In genomic region chr16:67301080-67301757, GRCh38 we compare ENCODE assay signal across 16 cellular contexts. TPM values are rescaled to one million over a fixed set of nuclear protein-coding genes. Genes with fewer than 3 reads are reported as not detected.
DNase-seq lines count a peak whose midpoint lies in the region; ATAC-seq and TF ChIP-seq lines count a peak whose summit lies in the region.
"Had no signal": no experiment of that assay in that cellular context is flagged by ENCODE, and none has a peak within 500 bp of the region (broad histone marks: within the 10 kb centered on the region; RNA-seq: fewer than 3 reads in every experiment).

No MANE protein-coding gene starts in this region.

- no peaks in the 10 kb centered on the region for H3K9me2 ChIP-seq in MM.1S (replicated peaks; ENCODE audit: insufficient read depth, low read length)

- H3F3A ChIP-seq in MM.1S (ENCODE audit: insufficient read depth, low read length), result no peaks in the 10 kb centered on the region

- peak overlapping the region; percentile 33; the same call in 1 of the 2 replicates for H3K4ac ChIP-seq in IMR-90 (ENCODE audit: low read depth, low read length)

- no peak overlapping the region for H3K56ac ChIP-seq in IMR-90 (ENCODE audit: extremely low read depth, insufficient read depth, low read length)

- BruUV-seq in IMR-90 (replicated peaks; lab: Mats Ljungman, UMichigan), result no TSS peak

- no peaks in the 10 kb centered on the region; the same call in 1 of the 2 replicates for H4K20me1 ChIP-seq in IMR-90 (ENCODE audit: insufficient read depth, low read length)
- H4K20me1 ChIP-seq in MM.1S (ENCODE audit: insufficient read depth, low read length), result no peaks in the 10 kb centered on the region

- intact Hi-C loops in IMR-90 (cut with micrococcal nuclease), result no loop called here
- intact Hi-C loops in mucosa of descending colon (cut with DNase I, micrococcal nuclease), result no loop called here

- dilution Hi-C loops in IMR-90 (cut with HindIII; ENCODE audit: low sequenced_read_pairs, unreplicated experiment), result no loop called here

- no peak overlapping the region; the same call in 1 of the 2 replicates for H4K91ac ChIP-seq in IMR-90 (ENCODE audit: insufficient read depth, low read depth, low read length)

- no peak overlapping the region for H2BK120ac ChIP-seq in IMR-90 (ENCODE audit: low read depth, low read length)

- H2BK20ac ChIP-seq in IMR-90 (ENCODE audit: low read depth, low read length), result no peak overlapping the region

- H3K4me2 ChIP-seq in IMR-90 (ENCODE audit: low read depth, low read length) (no peak overlapping the region), MM.1S (ENCODE audit: low read depth, low read length) (no peak overlapping the region)

- H3K14ac ChIP-seq in IMR-90 (replicated peaks; ENCODE audit: low read depth, low read length), result no peak overlapping the region

- H3K4me3 ChIP-seq in IMR-90 (ENCODE audit: insufficient read depth, low read depth, low read length), result no peak overlapping the region
- H3K4me3 ChIP-seq in mucosa of descending colon, result no peak overlapping the region
- H3K4me3 ChIP-seq in suprapubic skin, result no peak overlapping the region
- H3K4me3 ChIP-seq in MM.1S (ENCODE audit: low read length), result no peak overlapping the region
- H3K4me3 ChIP-seq: HAP-1 had no signal

- no peak overlapping the region for H2AFZ ChIP-seq in IMR-90 (replicated peaks; ENCODE audit: low read length, poor library complexity)
- no peak overlapping the region for H2AFZ ChIP-seq in MM.1S (ENCODE audit: low read length)

- CTCF ChIA-PET in IMR-90 (lab: Yijun Ruan, JAX), result no interaction called here

- H3K9me3 Mint-ChIP-seq in effector memory CD8-positive, alpha-beta T cell, result no peaks in the 10 kb centered on the region
- H3K9me3 Mint-ChIP-seq: brain had no signal

- 93% methylated on average over 4 of the region's 10 CpGs; no CpG with 5 or more reads in 1 of the 2 experiments for WGBS in IMR-90 (ENCODE audit: extremely low coverage in 2 of 2, insufficient read length in 1 of 2), 2 experiments
- 63% methylated on average over 9 of the region's 10 CpGs for WGBS in suprapubic skin

- no peaks in the 10 kb centered on the region for H3K79me2 ChIP-seq in MM.1S (ENCODE audit: low read length)

- H3K9ac ChIP-seq in IMR-90 (ENCODE audit: low read depth, low read length) (no peak overlapping the region), MM.1S (ENCODE audit: low read length) (no peak overlapping the region)

- in situ Hi-C loops in IMR-90 (cut with MboI; ENCODE audit: low sequenced_read_pairs), result no loop called here

- TF ChIP-seq CTCF in IMR-90 (conservative IDR thresholded peaks at IDR 0.05; ENCODE audit: low read depth, low read length), result no peak
- TF ChIP-seq CTCF in mucosa of descending colon (IDR thresholded peaks at IDR 0.05), result no peak
- TF ChIP-seq CTCF in suprapubic skin (IDR thresholded peaks at IDR 0.05), result no peak
- no peak for TF ChIP-seq CTCF in MM.1S (IDR thresholded peaks at IDR 0.05; ENCODE audit: low read length)

- H3K27ac Mint-ChIP-seq in effector memory CD8-positive, alpha-beta T cell, result no peak overlapping the region
- H3K27ac Mint-ChIP-seq: T-helper 17 cell had no signal

- H4K8ac ChIP-seq in IMR-90 (ENCODE audit: low read depth in 2 of 2, low read length in 2 of 2), result no peak overlapping the region

- no peak overlapping the region for H2BK15ac ChIP-seq in IMR-90 (ENCODE audit: low read depth, low read length)

- H3K79me1 ChIP-seq in IMR-90 (ENCODE audit: low read depth in 1 of 2, low read length in 2 of 2), result no peaks in the 10 kb centered on the region

- ATAC-seq in IMR-90 (ENCODE audit: low read depth) (0 out of 2 replicates have a peak, but pooled peaks have one; percentile 19), mucosa of descending colon (peak; percentile 30), SK-N-SH treated with all-trans-retinoic acid at 6 μM for 48 hours (no peak)
- ATAC-seq in effector memory CD8-positive, alpha-beta T cell (replicated peaks), result no peak
- ATAC-seq: T-helper 17 cell had no signal

- peaks cover 14% of the 10 kb centered on the region for H3K4me1 ChIP-seq in IMR-90 (ENCODE audit: control insufficient read depth, insufficient read depth, low read length)
- H3K4me1 ChIP-seq in mucosa of descending colon (ENCODE audit: low read depth), result no peaks in the 10 kb centered on the region
- H3K4me1 ChIP-seq in suprapubic skin, result peaks cover 15% of the 10 kb centered on the region
- H3K4me1 ChIP-seq in MM.1S (ENCODE audit: low read length), result no peaks in the 10 kb centered on the region
- H3K4me1 ChIP-seq: HAP-1 had no signal

- no peak overlapping the region for H3K4me3 Mint-ChIP-seq in effector memory CD8-positive, alpha-beta T cell
- H3K4me3 Mint-ChIP-seq: brain, T-helper 17 cell had no signal

- peaks cover 12% of the 10 kb centered on the region for H3K9me1 ChIP-seq in IMR-90 (ENCODE audit: insufficient read depth, low read length)

- H3K4me1 Mint-ChIP-seq in effector memory CD8-positive, alpha-beta T cell (ENCODE audit: low read depth in 2 of 2), result no peaks in the 10 kb centered on the region
- H3K4me1 Mint-ChIP-seq: brain had no signal

- H3K18ac ChIP-seq in IMR-90 (ENCODE audit: low read depth, low read length), result no peak overlapping the region

- peaks cover 0 to 16% of the 10 kb centered on the region in 2 donors for H3K27me3 Mint-ChIP-seq in effector memory CD8-positive, alpha-beta T cell

- TF ChIP-seq RAD21 in IMR-90 (IDR thresholded peaks at IDR 0.05; ENCODE audit: low read length), result no peak

- H2BK5ac ChIP-seq in IMR-90 (ENCODE audit: low read depth, low read length, poor library complexity, severe bottlenecking), result no peak overlapping the region

- DNase-seq in IMR-90 (no peak), fibroblast of peridontal ligament (ENCODE audit: extremely low read depth) (peak; percentile 45), mucosa of descending colon (peak in 1 of 3 donors; percentile 33), suprapubic skin (ENCODE audit: low spot score in 2 of 2) (peak in 1 of 2 donors; percentile 83), DMS53 treated with DMSO at 0.1 percent for 48 hours (lab: John Stamatoyannopoulos, UW; ENCODE audit: unreplicated experiment) (no peak), MM.1S (no peak)
- DNase-seq in effector memory CD8-positive, alpha-beta T cell, result no peak
- DNase-seq: activated CD4-positive, CD25-positive, alpha-beta regulatory T cell; activated gamma-delta T cell; hippocampal formation; kidney glomerular epithelial cell; T-helper 17 cell had no signal

- H3K36me3 ChIP-seq in IMR-90 (ENCODE audit: control insufficient read depth, insufficient read depth, low read length) (no peaks in the 10 kb centered on the region), mucosa of descending colon (ENCODE audit: low read depth) (no peaks in the 10 kb centered on the region), suprapubic skin (no peaks in the 10 kb centered on the region), MM.1S (replicated peaks; ENCODE audit: insufficient read depth, low read length) (no peaks in the 10 kb centered on the region)
- H3K36me3 ChIP-seq: HAP-1 had no signal

- POLR2A ChIA-PET in IMR-90 (lab: Charles Lee; ENCODE audit: unreplicated experiment), result no interaction called here

- no peak overlapping the region for H4K5ac ChIP-seq in IMR-90 (ENCODE audit: low read depth, low read length)

- no peaks in the 10 kb centered on the region for H3K36me3 Mint-ChIP-seq in effector memory CD8-positive, alpha-beta T cell (ENCODE audit: insufficient read depth)
- H3K36me3 Mint-ChIP-seq: brain had no signal

- no peaks in the 10 kb centered on the region for H3K27me3 ChIP-seq in IMR-90 (ENCODE audit: control insufficient read depth, insufficient read depth, low read length)
- H3K27me3 ChIP-seq in suprapubic skin, result no peaks in the 10 kb centered on the region
- no peaks in the 10 kb centered on the region for H3K27me3 ChIP-seq in MM.1S (replicated peaks; ENCODE audit: insufficient read depth, low read length)

- H3K27ac ChIP-seq in IMR-90 (ENCODE audit: insufficient read depth, low read length) (no peak overlapping the region), suprapubic skin (peak overlapping the region; percentile 45), MM.1S (ENCODE audit: low read length) (no peak overlapping the region)

- H3K9me3 ChIP-seq in IMR-90 (ENCODE audit: control insufficient read depth, insufficient read depth, low read length), result no peaks in the 10 kb centered on the region
- H3K9me3 ChIP-seq in mucosa of descending colon, result no peaks in the 10 kb centered on the region
- H3K9me3 ChIP-seq in suprapubic skin, result no peaks in the 10 kb centered on the region
- H3K9me3 ChIP-seq in MM.1S (replicated peaks; ENCODE audit: insufficient read depth, low read length), result no peaks in the 10 kb centered on the region
- H3K9me3 ChIP-seq: HAP-1 had no signal

- H3K23ac ChIP-seq in IMR-90 (ENCODE audit: low read depth, low read length), result no peak overlapping the region

- no peak overlapping the region for H2AK9ac ChIP-seq in IMR-90 (replicated peaks; ENCODE audit: low read depth, low read length, poor library complexity)

- TF ChIP-seq POLR2A in IMR-90 (IDR thresholded peaks at IDR 0.05; ENCODE audit: low read depth, low read length), result no peak
- TF ChIP-seq POLR2A in suprapubic skin (IDR thresholded peaks at IDR 0.05), result no peak

- H2AK5ac ChIP-seq in IMR-90 (ENCODE audit: low read depth, low read length), result 0 out of 2 replicates have a peak overlapping the region, but pooled peaks have one; percentile 65

- TF ChIP-seq EP300 in suprapubic skin (IDR thresholded peaks at IDR 0.05), result no peak

RNA-seq across cellular contexts. Expression of gene PLEKHG4, which starts 21.9 kb away (rescaled TPM):
- 8.3 and 14.0 TPM in 2 replicates for total RNA-seq in IMR-90 (2012; rRNA removed)
- polyA plus RNA-seq in IMR-90 (2012; rRNA removed), result 50.7 and 56.8 TPM in 2 replicates
- polyA plus RNA-seq in IMR-90 (2012; cell fraction: cytosol; rRNA removed), result 15.6 and 26.1 TPM in 2 replicates
- 214 and 556 TPM in 2 replicates for polyA plus RNA-seq in IMR-90 (2012; cell fraction: nucleus; rRNA removed; ENCODE audit: low replicate concordance)
- total RNA-seq in mucosa of descending colon, result 10 to 100 TPM in 2 of 3 donors, 1 to 10 TPM in 1; 8.0 to 15.4 (median 10.5) TPM
- 10 to 100 TPM; 13.8 to 36.8 (median 26.9) TPM for total RNA-seq in suprapubic skin

RNA-seq across cellular contexts. Expression of gene KCTD19, which starts 25.3 kb away (rescaled TPM):
- total RNA-seq in IMR-90 (2012; rRNA removed) (under 0.01 TPM in 1 of 2 replicates, not detected in the other), mucosa of descending colon (under 1 TPM in 1 of 3 donors, not detected in 2; 0.05 TPM), suprapubic skin (under 1 TPM in 1 of 4 donors, not detected in 3; 0.25 TPM)
- polyA plus RNA-seq in IMR-90 (2012; rRNA removed), result 0.07 and 0.36 TPM in 2 replicates
- polyA plus RNA-seq in IMR-90 (2012; cell fraction: cytosol; rRNA removed), result 0.14 TPM in 1 of 2 replicates, not detected in the other
- 0.59 and 1.5 TPM in 2 replicates for polyA plus RNA-seq in IMR-90 (2012; cell fraction: nucleus; rRNA removed; ENCODE audit: low replicate concordance)
- total RNA-seq: NCI-H460, T-helper 17 cell had no signal

RNA-seq across cellular contexts. Expression of gene LRRC36, which starts 25.4 kb away (rescaled TPM):
- total RNA-seq in IMR-90 (2012; rRNA removed) (0.18 TPM in 1 of 2 replicates, not detected in the other), mucosa of descending colon (1 to 10 TPM in 1 of 3 donors, under 1 TPM in 1, not detected in 1; 0.90 to 1.5 TPM), suprapubic skin (under 1 TPM in 2 of 4 donors, not detected in 2; 0.42 to 0.56 TPM)
- polyA plus RNA-seq in IMR-90 (2012; rRNA removed), result 0.20 and 0.29 TPM in 2 replicates
- polyA plus RNA-seq in IMR-90 (2012; cell fraction: cytosol; rRNA removed), result 0.04 and 0.08 TPM in 2 replicates
- polyA plus RNA-seq in IMR-90 (2012; cell fraction: nucleus; rRNA removed; ENCODE audit: low replicate concordance), result 0.46 and 2.3 TPM in 2 replicates
- total RNA-seq: NCI-H460, T-helper 17 cell had no signal

RNA-seq across cellular contexts. Expression of gene SLC9A5, which starts 52.4 kb away (rescaled TPM):
- total RNA-seq in IMR-90 (2012; rRNA removed), result 1.8 and 2.5 TPM in 2 replicates
- 5.4 and 5.7 TPM in 2 replicates for polyA plus RNA-seq in IMR-90 (2012; rRNA removed)
- polyA plus RNA-seq in IMR-90 (2012; cell fraction: cytosol; rRNA removed), result 2.5 and 4.1 TPM in 2 replicates
- 56.1 and 64.8 TPM in 2 replicates for polyA plus RNA-seq in IMR-90 (2012; cell fraction: nucleus; rRNA removed; ENCODE audit: low replicate concordance)
- 1 to 10 TPM; 1.7 to 2.6 (median 1.9) TPM for total RNA-seq in mucosa of descending colon
- total RNA-seq in suprapubic skin, result under 1 TPM; 0.26 to 0.64 (median 0.43) TPM

RNA-seq across cellular contexts. Expression of gene FHOD1, which starts 53.9 kb away (rescaled TPM):
- total RNA-seq in IMR-90 (2012; rRNA removed) (13.1 and 13.8 TPM in 2 replicates), mucosa of descending colon (10 to 100 TPM; 30.7 to 36.5 (median 34.1) TPM), suprapubic skin (10 to 100 TPM in 3 of 4 donors, 1 to 10 TPM in 1; 7.7 to 28.8 (median 15.3) TPM)
- polyA plus RNA-seq in IMR-90 (2012; rRNA removed), result 64.0 and 71.4 TPM in 2 replicates
- polyA plus RNA-seq in IMR-90 (2012; cell fraction: cytosol; rRNA removed), result 41.0 and 42.3 TPM in 2 replicates
- polyA plus RNA-seq in IMR-90 (2012; cell fraction: nucleus; rRNA removed; ENCODE audit: low replicate concordance), result 260 and 582 TPM in 2 replicates

Comparison
In these comparisons a context has a peak if more than half of its experiments do, and no peak if none do; other contexts are left out.
1. ATAC-seq: peak in IMR-90 (single experiment) and mucosa of descending colon (single experiment); none in SK-N-SH treated with all-trans-retinoic acid at 6 μM for 48 hours (single experiment) and effector memory CD8-positive, alpha-beta T cell (single experiment).